Comparison of ENCODE assay signal across 3 cellular contexts in the genomic region with DNA sequence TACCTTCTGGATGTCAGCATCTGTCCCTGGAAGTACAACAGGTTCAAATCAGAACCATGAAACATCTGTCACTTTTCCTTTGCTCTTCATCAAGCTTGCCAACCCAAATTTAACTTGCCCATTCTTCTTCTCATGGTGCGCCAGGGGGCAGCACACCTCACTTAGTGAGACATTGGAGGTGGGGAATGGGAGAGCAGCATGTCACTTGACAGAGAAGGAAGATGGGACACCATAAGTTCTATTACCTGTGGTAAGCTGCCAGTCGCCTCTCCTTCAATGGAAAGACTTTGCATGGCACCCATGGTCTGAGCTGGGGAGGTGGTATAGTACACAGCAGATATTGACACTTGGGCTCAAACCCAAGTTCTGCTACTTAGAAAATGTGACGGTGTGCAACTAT.
TF ChIP-seq lines count a peak whose summit lies in the region.

No MANE protein-coding gene starts in this region.

TF ChIP-seq in SK-N-SH, 30 proteins besides CTCF, POLR2A, EP300 and RAD21:
- TF ChIP-seq FOXJ3 (CRISPR knock-in tag; IDR thresholded peaks at IDR 0.05) (no peak), ZBTB33 (IDR thresholded peaks at IDR 0.05; ENCODE audit: borderline replicate concordance, low read depth) (no peak), FOXM1 (IDR thresholded peaks at IDR 0.05; ENCODE audit: low read depth) (no peak), CHD2 (IDR thresholded peaks at IDR 0.05; ENCODE audit: low read length, partially characterized antibody) (no peak), TEAD4 (IDR thresholded peaks at IDR 0.05; ENCODE audit: borderline replicate concordance, insufficient read depth) (no peak), NRF1 (IDR thresholded peaks at IDR 0.05; ENCODE audit: low read depth, low read length) (no peak), USF2 (IDR thresholded peaks at IDR 0.05; ENCODE audit: borderline replicate concordance, low read depth, low read length) (no peak), TCF12 (IDR thresholded peaks at IDR 0.05) (no peak), RCOR1 (IDR thresholded peaks at IDR 0.05; ENCODE audit: low read length) (no peak), MXI1 (IDR thresholded peaks at IDR 0.05; ENCODE audit: low read depth, low read length) (no peak), RFX5 (IDR thresholded peaks at IDR 0.05; ENCODE audit: low read length) (no peak), EZH2phosphoT487 (IDR thresholded peaks at IDR 0.05; ENCODE audit: borderline replicate concordance, low read depth) (no peak)
- TF ChIP-seq, protein P1, sequence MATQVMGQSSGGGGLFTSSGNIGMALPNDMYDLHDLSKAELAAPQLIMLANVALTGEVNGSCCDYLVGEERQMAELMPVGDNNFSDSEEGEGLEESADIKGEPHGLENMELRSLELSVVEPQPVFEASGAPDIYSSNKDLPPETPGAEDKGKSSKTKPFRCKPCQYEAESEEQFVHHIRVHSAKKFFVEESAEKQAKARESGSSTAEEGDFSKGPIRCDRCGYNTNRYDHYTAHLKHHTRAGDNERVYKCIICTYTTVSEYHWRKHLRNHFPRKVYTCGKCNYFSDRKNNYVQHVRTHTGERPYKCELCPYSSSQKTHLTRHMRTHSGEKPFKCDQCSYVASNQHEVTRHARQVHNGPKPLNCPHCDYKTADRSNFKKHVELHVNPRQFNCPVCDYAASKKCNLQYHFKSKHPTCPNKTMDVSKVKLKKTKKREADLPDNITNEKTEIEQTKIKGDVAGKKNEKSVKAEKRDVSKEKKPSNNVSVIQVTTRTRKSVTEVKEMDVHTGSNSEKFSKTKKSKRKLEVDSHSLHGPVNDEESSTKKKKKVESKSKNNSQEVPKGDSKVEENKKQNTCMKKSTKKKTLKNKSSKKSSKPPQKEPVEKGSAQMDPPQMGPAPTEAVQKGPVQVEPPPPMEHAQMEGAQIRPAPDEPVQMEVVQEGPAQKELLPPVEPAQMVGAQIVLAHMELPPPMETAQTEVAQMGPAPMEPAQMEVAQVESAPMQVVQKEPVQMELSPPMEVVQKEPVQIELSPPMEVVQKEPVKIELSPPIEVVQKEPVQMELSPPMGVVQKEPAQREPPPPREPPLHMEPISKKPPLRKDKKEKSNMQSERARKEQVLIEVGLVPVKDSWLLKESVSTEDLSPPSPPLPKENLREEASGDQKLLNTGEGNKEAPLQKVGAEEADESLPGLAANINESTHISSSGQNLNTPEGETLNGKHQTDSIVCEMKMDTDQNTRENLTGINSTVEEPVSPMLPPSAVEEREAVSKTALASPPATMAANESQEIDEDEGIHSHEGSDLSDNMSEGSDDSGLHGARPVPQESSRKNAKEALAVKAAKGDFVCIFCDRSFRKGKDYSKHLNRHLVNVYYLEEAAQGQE (IDR thresholded peaks at IDR 0.05; ENCODE audit: low read depth, low read length): no peak
TF ChIP-seq in SK-N-SH: peak in this region for 0.

TF ChIP-seq in SK-N-SH treated with all-trans-retinoic acid at 6 μM for 48 hours, 23 proteins besides CTCF, POLR2A, EP300 and RAD21:
- no peak for TF ChIP-seq ZNF8 (CRISPR knock-in tag; IDR thresholded peaks at IDR 0.05)
- TF ChIP-seq, protein P2, sequence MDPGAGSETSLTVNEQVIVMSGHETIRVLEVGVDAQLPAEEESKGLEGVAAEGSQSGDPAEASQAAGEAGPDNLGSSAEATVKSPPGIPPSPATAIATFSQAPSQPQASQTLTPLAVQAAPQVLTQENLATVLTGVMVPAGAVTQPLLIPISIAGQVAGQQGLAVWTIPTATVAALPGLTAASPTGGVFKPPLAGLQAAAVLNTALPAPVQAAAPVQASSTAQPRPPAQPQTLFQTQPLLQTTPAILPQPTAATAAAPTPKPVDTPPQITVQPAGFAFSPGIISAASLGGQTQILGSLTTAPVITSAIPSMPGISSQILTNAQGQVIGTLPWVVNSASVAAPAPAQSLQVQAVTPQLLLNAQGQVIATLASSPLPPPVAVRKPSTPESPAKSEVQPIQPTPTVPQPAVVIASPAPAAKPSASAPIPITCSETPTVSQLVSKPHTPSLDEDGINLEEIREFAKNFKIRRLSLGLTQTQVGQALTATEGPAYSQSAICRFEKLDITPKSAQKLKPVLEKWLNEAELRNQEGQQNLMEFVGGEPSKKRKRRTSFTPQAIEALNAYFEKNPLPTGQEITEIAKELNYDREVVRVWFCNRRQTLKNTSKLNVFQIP (CRISPR knock-in tag; IDR thresholded peaks at IDR 0.05; ENCODE audit: borderline replicate concordance, low read depth): no peak
- no peak for TF ChIP-seq OSR1 (CRISPR knock-in tag; IDR thresholded peaks at IDR 0.05)
- TF ChIP-seq RARB (CRISPR knock-in tag; IDR thresholded peaks at IDR 0.05): no peak
- TF ChIP-seq PPARA (CRISPR knock-in tag; IDR thresholded peaks at IDR 0.05; ENCODE audit: borderline replicate concordance): no peak
- TF ChIP-seq ZNF565 (CRISPR knock-in tag; conservative IDR thresholded peaks at IDR 0.05; ENCODE audit: low read depth): no peak
- TF ChIP-seq ZNF70 (CRISPR knock-in tag; IDR thresholded peaks at IDR 0.05): no peak
- no peak for TF ChIP-seq SNAI2 (CRISPR knock-in tag; IDR thresholded peaks at IDR 0.05)
- TF ChIP-seq ZFP30 (CRISPR knock-in tag; IDR thresholded peaks at IDR 0.05): no peak
- TF ChIP-seq TCF4 (CRISPR knock-in tag; IDR thresholded peaks at IDR 0.05; ENCODE audit: borderline replicate concordance): no peak
- TF ChIP-seq, protein P3, sequence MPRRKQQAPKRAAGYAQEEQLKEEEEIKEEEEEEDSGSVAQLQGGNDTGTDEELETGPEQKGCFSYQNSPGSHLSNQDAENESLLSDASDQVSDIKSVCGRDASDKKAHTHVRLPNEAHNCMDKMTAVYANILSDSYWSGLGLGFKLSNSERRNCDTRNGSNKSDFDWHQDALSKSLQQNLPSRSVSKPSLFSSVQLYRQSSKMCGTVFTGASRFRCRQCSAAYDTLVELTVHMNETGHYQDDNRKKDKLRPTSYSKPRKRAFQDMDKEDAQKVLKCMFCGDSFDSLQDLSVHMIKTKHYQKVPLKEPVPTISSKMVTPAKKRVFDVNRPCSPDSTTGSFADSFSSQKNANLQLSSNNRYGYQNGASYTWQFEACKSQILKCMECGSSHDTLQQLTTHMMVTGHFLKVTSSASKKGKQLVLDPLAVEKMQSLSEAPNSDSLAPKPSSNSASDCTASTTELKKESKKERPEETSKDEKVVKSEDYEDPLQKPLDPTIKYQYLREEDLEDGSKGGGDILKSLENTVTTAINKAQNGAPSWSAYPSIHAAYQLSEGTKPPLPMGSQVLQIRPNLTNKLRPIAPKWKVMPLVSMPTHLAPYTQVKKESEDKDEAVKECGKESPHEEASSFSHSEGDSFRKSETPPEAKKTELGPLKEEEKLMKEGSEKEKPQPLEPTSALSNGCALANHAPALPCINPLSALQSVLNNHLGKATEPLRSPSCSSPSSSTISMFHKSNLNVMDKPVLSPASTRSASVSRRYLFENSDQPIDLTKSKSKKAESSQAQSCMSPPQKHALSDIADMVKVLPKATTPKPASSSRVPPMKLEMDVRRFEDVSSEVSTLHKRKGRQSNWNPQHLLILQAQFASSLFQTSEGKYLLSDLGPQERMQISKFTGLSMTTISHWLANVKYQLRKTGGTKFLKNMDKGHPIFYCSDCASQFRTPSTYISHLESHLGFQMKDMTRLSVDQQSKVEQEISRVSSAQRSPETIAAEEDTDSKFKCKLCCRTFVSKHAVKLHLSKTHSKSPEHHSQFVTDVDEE (CRISPR knock-in tag; IDR thresholded peaks at IDR 0.05): no peak
- no peak for TF ChIP-seq CSDC2 (CRISPR knock-in tag; IDR thresholded peaks at IDR 0.05)
- TF ChIP-seq ESRRG (CRISPR knock-in tag; IDR thresholded peaks at IDR 0.05): no peak
- TF ChIP-seq, protein P4, sequence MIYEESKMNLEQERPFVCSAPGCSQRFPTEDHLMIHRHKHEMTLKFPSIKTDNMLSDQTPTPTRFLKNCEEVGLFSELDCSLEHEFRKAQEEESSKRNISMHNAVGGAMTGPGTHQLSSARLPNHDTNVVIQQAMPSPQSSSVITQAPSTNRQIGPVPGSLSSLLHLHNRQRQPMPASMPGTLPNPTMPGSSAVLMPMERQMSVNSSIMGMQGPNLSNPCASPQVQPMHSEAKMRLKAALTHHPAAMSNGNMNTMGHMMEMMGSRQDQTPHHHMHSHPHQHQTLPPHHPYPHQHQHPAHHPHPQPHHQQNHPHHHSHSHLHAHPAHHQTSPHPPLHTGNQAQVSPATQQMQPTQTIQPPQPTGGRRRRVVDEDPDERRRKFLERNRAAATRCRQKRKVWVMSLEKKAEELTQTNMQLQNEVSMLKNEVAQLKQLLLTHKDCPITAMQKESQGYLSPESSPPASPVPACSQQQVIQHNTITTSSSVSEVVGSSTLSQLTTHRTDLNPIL (CRISPR knock-in tag; IDR thresholded peaks at IDR 0.05; ENCODE audit: low read depth): no peak
- TF ChIP-seq ARNTL (CRISPR knock-in tag; IDR thresholded peaks at IDR 0.05; ENCODE audit: borderline replicate concordance, low read depth): no peak
- TF ChIP-seq ISL1 (CRISPR knock-in tag; IDR thresholded peaks at IDR 0.05): no peak
TF ChIP-seq in SK-N-SH treated with all-trans-retinoic acid at 6 μM for 48 hours: peak in this region for 0.

TF ChIP-seq in GM12878, 131 proteins besides CTCF, POLR2A, EP300 and RAD21:
- no peak for TF ChIP-seq BHLHE40 (IDR thresholded peaks at IDR 0.05; ENCODE audit: borderline replicate concordance in 1 of 2, low read depth in 2 of 2, low read length in 1 of 2)
- peak; percentile 38; the same call in 1 of the 2 replicates for TF ChIP-seq SMC3 (IDR thresholded peaks at IDR 0.05; ENCODE audit: borderline replicate concordance, low read length)
TF ChIP-seq in GM12878: peak in this region for 1.
